ENCODE assay signal across 14 cellular contexts in the genomic region with DNA sequence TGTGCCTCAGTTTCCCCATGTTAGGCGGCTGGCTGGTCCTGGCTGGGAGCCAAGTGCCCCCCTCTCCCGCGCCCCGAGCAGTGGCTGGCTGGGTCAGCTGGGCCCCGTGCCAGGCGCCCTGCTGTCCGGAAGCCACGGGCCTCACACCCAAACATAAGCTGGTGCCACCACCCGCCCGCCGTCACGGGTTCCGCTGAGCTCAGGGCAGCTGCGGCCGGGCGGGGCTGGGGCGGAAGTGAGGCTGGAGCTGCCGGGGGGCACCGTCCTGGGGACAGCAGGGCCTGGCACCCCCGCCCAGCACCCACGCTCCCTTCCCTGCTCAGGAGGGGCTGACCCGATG. TPM values are rescaled to one million over a fixed set of nuclear protein-coding genes. Genes with fewer than 3 reads are reported as not detected.
DNase-seq lines count a peak whose midpoint lies in the region; ATAC-seq and TF ChIP-seq lines count a peak whose summit lies in the region.
"Had no signal": no experiment of that assay in that cellular context is flagged by ENCODE, and none has a peak within 500 bp of the region (broad histone marks: within the 10 kb centered on the region; RNA-seq: fewer than 3 reads in every experiment).

No MANE protein-coding gene starts in this region.

- H3K9me3 Mint-ChIP-seq in natural killer cell = no peaks in the 10 kb centered on the region
- H3K9me3 Mint-ChIP-seq in natural killer cell treated with Interleukin-12 subunit alpha and Interleukin-12 subunit beta and Interleukin-15 and Interleukin-18, amount 100 ng/mL, for 72 hours = no peaks in the 10 kb centered on the region
- H3K9me3 Mint-ChIP-seq in dendritic cell treated with granulocyte-macrophage colony-stimulating factor and Interleukin-4, amounts not matched to agents 40 ng/mL and 50 ng/mL, for 4 days = no peaks in the 10 kb centered on the region
- H3K9me3 Mint-ChIP-seq: activated T-cell treated with anti-CD3 and anti-CD28 coated beads, Interleukin-2, amount 50 U/mL, for 4 hours; central memory CD8-positive, alpha-beta T cell; naive B cell had no signal

- ATAC-seq in natural killer cell = peak; percentile 15 to 49 (median 33)
- no peak for ATAC-seq in natural killer cell treated with Interleukin-12 subunit alpha and Interleukin-12 subunit beta and Interleukin-15 and Interleukin-18, amount 100 ng/mL, for 72 hours
- ATAC-seq: activated T-cell treated with anti-CD3 and anti-CD28 coated beads, Interleukin-2, amount 50 U/mL, for 4 hours; foreskin keratinocyte had no signal

- no peaks in the 10 kb centered on the region for H3K36me3 Mint-ChIP-seq in natural killer cell
- no peaks in the 10 kb centered on the region for H3K36me3 Mint-ChIP-seq in natural killer cell treated with Interleukin-12 subunit alpha and Interleukin-12 subunit beta and Interleukin-15 and Interleukin-18, amount 100 ng/mL, for 72 hours
- no peaks in the 10 kb centered on the region for H3K36me3 Mint-ChIP-seq in dendritic cell treated with granulocyte-macrophage colony-stimulating factor and Interleukin-4, amounts not matched to agents 40 ng/mL and 50 ng/mL, for 4 days (ENCODE audit: low read depth)
- H3K36me3 Mint-ChIP-seq: naive B cell had no signal

- no peak overlapping the region for H3K4me3 Mint-ChIP-seq in natural killer cell
- H3K4me3 Mint-ChIP-seq in natural killer cell treated with Interleukin-12 subunit alpha and Interleukin-12 subunit beta and Interleukin-15 and Interleukin-18, amount 100 ng/mL, for 72 hours = no peak overlapping the region
- H3K4me3 Mint-ChIP-seq in dendritic cell treated with granulocyte-macrophage colony-stimulating factor and Interleukin-4, amounts not matched to agents 40 ng/mL and 50 ng/mL, for 4 days = peak overlapping the region; percentile 4
- H3K4me3 Mint-ChIP-seq: activated T-cell treated with anti-CD3 and anti-CD28 coated beads, Interleukin-2, amount 50 U/mL, for 4 hours; central memory CD8-positive, alpha-beta T cell had no signal

- no peak for DNase-seq in natural killer cell
- no peak for DNase-seq in natural killer cell treated with Interleukin-12 subunit alpha and Interleukin-12 subunit beta and Interleukin-15 and Interleukin-18, amount 100 ng/mL, for 72 hours (ENCODE audit: low spot score)
- DNase-seq in medulla oblongata (ENCODE audit: extremely low spot score) = peak; percentile 85
- no peak for DNase-seq in stimulated activated naive CD4-positive, alpha-beta T cell treated with Interleukin-2 at 50 U/mL for 16 hours (lab: John Stamatoyannopoulos, UW)
- DNase-seq in NCI-H1092 (lab: John Stamatoyannopoulos, UW) = no peak
- no peak for DNase-seq in germinal center (ENCODE audit: low spot score)
- DNase-seq in GM03348 (ENCODE audit: low spot score) = no peak
- DNase-seq: activated T-cell treated with anti-CD3 and anti-CD28 coated beads, Interleukin-2, amount 50 U/mL, for 4 hours; foreskin keratinocyte; naive B cell; NCI-H524 treated with DMSO at 0.1 percent for 48 hours; thyroid gland had no signal

- peak overlapping the region in 1 of 2 donors; percentile 35 for H3K27ac Mint-ChIP-seq in natural killer cell
- no peak overlapping the region for H3K27ac Mint-ChIP-seq in natural killer cell treated with Interleukin-12 subunit alpha and Interleukin-12 subunit beta and Interleukin-15 and Interleukin-18, amount 100 ng/mL, for 72 hours
- H3K27ac Mint-ChIP-seq in dendritic cell treated with granulocyte-macrophage colony-stimulating factor and Interleukin-4, amounts not matched to agents 40 ng/mL and 50 ng/mL, for 4 days = peak overlapping the region; percentile 74

- intact Hi-C loops in natural killer cell (cut with micrococcal nuclease) = no loop called here
- intact Hi-C loops in dendritic cell treated with granulocyte-macrophage colony-stimulating factor and Interleukin-4, amounts not matched to agents 40 ng/mL and 50 ng/mL, for 4 days (cut with micrococcal nuclease) = no loop called here

- no peaks in the 10 kb centered on the region for H3K27me3 Mint-ChIP-seq in natural killer cell (ENCODE audit: low read depth in 2 of 2)
- peaks cover 0 to 4% of the 10 kb centered on the region in 2 donors for H3K27me3 Mint-ChIP-seq in natural killer cell treated with Interleukin-12 subunit alpha and Interleukin-12 subunit beta and Interleukin-15 and Interleukin-18, amount 100 ng/mL, for 72 hours
- peaks cover 31% of the 10 kb centered on the region for H3K27me3 Mint-ChIP-seq in dendritic cell treated with granulocyte-macrophage colony-stimulating factor and Interleukin-4, amounts not matched to agents 40 ng/mL and 50 ng/mL, for 4 days
- H3K27me3 Mint-ChIP-seq: central memory CD8-positive, alpha-beta T cell; naive B cell had no signal

- peaks cover 12 to 21% of the 10 kb centered on the region in 2 donors for H3K4me1 Mint-ChIP-seq in natural killer cell
- peaks cover 11 to 16% of the 10 kb centered on the region in 2 donors for H3K4me1 Mint-ChIP-seq in natural killer cell treated with Interleukin-12 subunit alpha and Interleukin-12 subunit beta and Interleukin-15 and Interleukin-18, amount 100 ng/mL, for 72 hours (ENCODE audit: low read depth in 2 of 2)
- peaks cover 14% of the 10 kb centered on the region for H3K4me1 Mint-ChIP-seq in dendritic cell treated with granulocyte-macrophage colony-stimulating factor and Interleukin-4, amounts not matched to agents 40 ng/mL and 50 ng/mL, for 4 days (ENCODE audit: low read depth)

- no peak for TF ChIP-seq CTCF in natural killer cell (IDR thresholded peaks at IDR 0.05)

RNA-seq across cellular contexts. Expression of gene HCN2, which starts 19.3 kb away (rescaled TPM):
- total RNA-seq in natural killer cell = 1 to 10 TPM in 2 of 3 donors, under 1 TPM in 1; 0.96 to 1.6 (median 1.1) TPM
- total RNA-seq in natural killer cell treated with Interleukin-12 subunit alpha and Interleukin-12 subunit beta and Interleukin-15 and Interleukin-18, amount 100 ng/mL, for 72 hours = under 1 TPM; 0.29 to 0.64 TPM
- total RNA-seq: thyroid gland had no signal

RNA-seq across cellular contexts. Expression of gene POLRMT, which starts 24.4 kb away (rescaled TPM):
- 10 to 100 TPM; 57.2 to 58.5 (median 57.6) TPM for total RNA-seq in natural killer cell
- 100 to 1,000 TPM in 1 of 2 donors, 10 to 100 TPM in 1; 55.0 to 104 TPM for total RNA-seq in natural killer cell treated with Interleukin-12 subunit alpha and Interleukin-12 subunit beta and Interleukin-15 and Interleukin-18, amount 100 ng/mL, for 72 hours

RNA-seq across cellular contexts. Expression of gene FGF22, which starts 30.7 kb away (rescaled TPM):
- under 1 TPM; 0.31 to 0.58 (median 0.41) TPM for total RNA-seq in natural killer cell
- total RNA-seq in natural killer cell treated with Interleukin-12 subunit alpha and Interleukin-12 subunit beta and Interleukin-15 and Interleukin-18, amount 100 ng/mL, for 72 hours = not detected
- total RNA-seq: activated T-cell treated with anti-CD3 and anti-CD28 coated beads, Interleukin-2, amount 50 U/mL, for 4 hours; foreskin keratinocyte; thyroid gland had no signal

RNA-seq across cellular contexts. Expression of gene BSG, which starts 36.6 kb away (rescaled TPM):
- total RNA-seq in natural killer cell = 100 to 1,000 TPM; 229 to 248 (median 236) TPM
- 100 to 1,000 TPM; 236 to 274 TPM for total RNA-seq in natural killer cell treated with Interleukin-12 subunit alpha and Interleukin-12 subunit beta and Interleukin-15 and Interleukin-18, amount 100 ng/mL, for 72 hours

RNA-seq across cellular contexts. Expression of gene RNF126, which starts 54.0 kb away (rescaled TPM):
- total RNA-seq in natural killer cell = 100 to 1,000 TPM; 119 to 149 (median 146) TPM
- 100 to 1,000 TPM in 1 of 2 donors, 10 to 100 TPM in 1; 77.7 to 138 TPM for total RNA-seq in natural killer cell treated with Interleukin-12 subunit alpha and Interleukin-12 subunit beta and Interleukin-15 and Interleukin-18, amount 100 ng/mL, for 72 hours

Comparison
In these comparisons a context has a peak if more than half of its experiments do, and no peak if none do; other contexts are left out.
1. ATAC-seq: peak in natural killer cell (3 of 3); none in natural killer cell treated with Interleukin-12 subunit alpha and Interleukin-12 subunit beta and Interleukin-15 and Interleukin-18, amount 100 ng/mL, for 72 hours (0 of 2).